In genomic region chr18:61859118-61859517, GRCh38 we compare ENCODE assay signal across 35 cellular contexts.
"Had no signal": no experiment of that assay in that cellular context is flagged by ENCODE, and none has a peak within 500 bp of the region (broad histone marks: within the 10 kb centered on the region; RNA-seq: fewer than 3 reads in every experiment).

No MANE protein-coding gene starts in this region.

- H3K27me3 ChIP-seq: adrenal gland, body of pancreas, colonic mucosa, esophagus squamous epithelium had no signal

- H3K27ac Mint-ChIP-seq: activated B cell treated with CpG ODN at 0.5 μM for 24 hours; activated CD8-positive, alpha-beta T cell treated with anti-CD3 and anti-CD28 coated beads for 36 hours; activated naive CD4-positive, alpha-beta T cell treated with anti-CD3 and anti-CD28 coated beads for 36 hours; activated naive CD4-positive, alpha-beta T cell treated with anti-CD3 and anti-CD28 coated beads, Interleukin-2, amount 50 U/mL, for 24 hours; activated naive CD8-positive, alpha-beta T cell treated with anti-CD3 and anti-CD28 coated beads for 36 hours; activated naive CD8-positive, alpha-beta T cell treated with anti-CD3 and anti-CD28 coated beads, Interleukin-2, amount 50 U/mL, for 24 hours; activated T-helper 1 cell treated with anti-CD3 and anti-CD28 coated beads, Interleukin-12 subunit alpha, Interleukin-12 subunit beta, Interleukin-2, Interleukin-4 antibody, amounts not matched to agents 30 ng/mL and 10 ng/mL and 1 ng/mL, durations not matched to agents 14 hours and 24 hours and 36 hours; activated T-helper 2 cell treated with anti-CD3 and anti-CD28 coated beads, Interferon-gamma antibody, Interleukin-2, Interleukin-4, amounts not matched to agents 10 μg/mL and 5 μg/mL and 100 μg/mL, durations not matched to agents 14 hours and 24 hours and 36 hours; T-helper 17 cell; T-helper 2 cell treated with Interferon-gamma antibody and Interleukin-4, amounts not matched to agents 5 μg/mL and 100 μg/mL, for 36 hours had no signal

- H3K4me3 ChIP-seq: adrenal gland, body of pancreas, colonic mucosa, esophagus squamous epithelium had no signal

- H3K4me1 ChIP-seq: colonic mucosa had no signal

- H3K9me3 Mint-ChIP-seq: activated B cell treated with CpG ODN at 0.5 μM for 24 hours; activated CD8-positive, alpha-beta T cell treated with anti-CD3 and anti-CD28 coated beads for 36 hours; activated naive CD4-positive, alpha-beta T cell treated with anti-CD3 and anti-CD28 coated beads for 36 hours; activated naive CD4-positive, alpha-beta T cell treated with anti-CD3 and anti-CD28 coated beads, Interleukin-2, amount 50 U/mL, for 24 hours; activated naive CD8-positive, alpha-beta T cell treated with anti-CD3 and anti-CD28 coated beads for 36 hours; activated naive CD8-positive, alpha-beta T cell treated with anti-CD3 and anti-CD28 coated beads, Interleukin-2, amount 50 U/mL, for 24 hours; activated T-helper 1 cell treated with anti-CD3 and anti-CD28 coated beads, Interleukin-12 subunit alpha, Interleukin-12 subunit beta, Interleukin-2, Interleukin-4 antibody, amounts not matched to agents 30 ng/mL and 10 ng/mL and 1 ng/mL, durations not matched to agents 14 hours and 24 hours and 36 hours; activated T-helper 2 cell treated with anti-CD3 and anti-CD28 coated beads, Interferon-gamma antibody, Interleukin-2, Interleukin-4, amounts not matched to agents 10 μg/mL and 5 μg/mL and 100 μg/mL, durations not matched to agents 14 hours and 24 hours and 36 hours; T-helper 2 cell treated with Interferon-gamma antibody and Interleukin-4, amounts not matched to agents 5 μg/mL and 100 μg/mL, for 36 hours had no signal

- H3K9me3 ChIP-seq: adrenal gland, body of pancreas, colonic mucosa, esophagus squamous epithelium had no signal

- FAIRE-seq: endometrium, endothelial cell of umbilical vein, frontal cortex had no signal

- ATAC-seq: activated CD4-positive, CD25-positive, alpha-beta regulatory T cell treated with anti-CD3 and anti-CD28 coated beads, Interleukin-2, amount 50 U/mL, for 24 hours; activated CD8-positive, alpha-beta T cell treated with anti-CD3 and anti-CD28 coated beads for 36 hours; activated naive CD8-positive, alpha-beta T cell treated with anti-CD3 and anti-CD28 coated beads, Interleukin-2, amount 50 U/mL, for 24 hours; body of pancreas; T-helper 17 cell had no signal

- H3K4me3 Mint-ChIP-seq: activated B cell treated with CpG ODN at 0.5 μM for 24 hours; activated CD8-positive, alpha-beta T cell treated with anti-CD3 and anti-CD28 coated beads for 36 hours; activated naive CD4-positive, alpha-beta T cell treated with anti-CD3 and anti-CD28 coated beads for 36 hours; activated naive CD4-positive, alpha-beta T cell treated with anti-CD3 and anti-CD28 coated beads, Interleukin-2, amount 50 U/mL, for 24 hours; activated naive CD8-positive, alpha-beta T cell treated with anti-CD3 and anti-CD28 coated beads for 36 hours; activated naive CD8-positive, alpha-beta T cell treated with anti-CD3 and anti-CD28 coated beads, Interleukin-2, amount 50 U/mL, for 24 hours; activated T-helper 1 cell treated with anti-CD3 and anti-CD28 coated beads, Interleukin-12 subunit alpha, Interleukin-12 subunit beta, Interleukin-2, Interleukin-4 antibody, amounts not matched to agents 30 ng/mL and 10 ng/mL and 1 ng/mL, durations not matched to agents 14 hours and 24 hours and 36 hours; T-helper 2 cell treated with Interferon-gamma antibody and Interleukin-4, amounts not matched to agents 5 μg/mL and 100 μg/mL, for 36 hours had no signal

- H3K36me3 Mint-ChIP-seq: activated naive CD4-positive, alpha-beta T cell treated with anti-CD3 and anti-CD28 coated beads, Interleukin-2, amount 50 U/mL, for 24 hours; activated naive CD8-positive, alpha-beta T cell treated with anti-CD3 and anti-CD28 coated beads for 36 hours had no signal

- DNase-seq: activated B cell treated with CpG ODN at 0.5 μM for 24 hours; activated CD4-positive, alpha-beta T cell treated with anti-CD3 and anti-CD28 coated beads for 48 hours; activated CD4-positive, alpha-beta T cell treated with anti-CD3 and anti-CD28 coated beads, Interleukin-2, amount 50 U/mL, for 1 hour; activated CD4-positive, alpha-beta T cell treated with anti-CD3 and anti-CD28 coated beads, Interleukin-2, amount 50 U/mL, for 48 hours; activated CD8-positive, alpha-beta memory T cell treated with anti-CD3 and anti-CD28 coated beads for 24 hours; activated CD8-positive, alpha-beta T cell treated with anti-CD3 and anti-CD28 coated beads for 36 hours; activated effector memory CD4-positive, alpha-beta T cell treated with anti-CD3 and anti-CD28 coated beads, Interleukin-2, amount 50 U/mL, for 16 hours; activated naive CD4-positive, alpha-beta T cell treated with anti-CD3 and anti-CD28 coated beads for 36 hours; activated naive CD8-positive, alpha-beta T cell treated with anti-CD3 and anti-CD28 coated beads for 36 hours; activated naive CD8-positive, alpha-beta T cell treated with anti-CD3 and anti-CD28 coated beads, Interleukin-2, amount 50 U/mL, for 24 hours; activated T-cell treated with anti-CD3 and anti-CD28 coated beads, Interleukin-2, amount 50 U/mL, for 1 hour; activated T-cell treated with anti-CD3 and anti-CD28 coated beads, Interleukin-2, amount 50 U/mL, for 48 hours; adrenal gland; amygdala; aorta; body of pancreas; central memory CD4-positive, alpha-beta T cell; cerebellar nuclear complex; colonic mucosa; effector CD8-positive, alpha-beta T cell; esophagus squamous epithelium; foreskin fibroblast; head of caudate nucleus; T-helper 17 cell; T1000; WERI-Rb-1 had no signal

- H3K27me3 Mint-ChIP-seq: activated B cell treated with CpG ODN at 0.5 μM for 24 hours; activated naive CD8-positive, alpha-beta T cell treated with anti-CD3 and anti-CD28 coated beads for 36 hours; activated naive CD8-positive, alpha-beta T cell treated with anti-CD3 and anti-CD28 coated beads, Interleukin-2, amount 50 U/mL, for 24 hours had no signal

- H3K27ac ChIP-seq: adrenal gland, body of pancreas, colonic mucosa, epithelial cell of prostate, esophagus squamous epithelium, WERI-Rb-1 had no signal

- H3K36me3 ChIP-seq: adrenal gland, colonic mucosa, WERI-Rb-1 had no signal

- H3K4me1 Mint-ChIP-seq: activated B cell treated with CpG ODN at 0.5 μM for 24 hours; activated naive CD4-positive, alpha-beta T cell treated with anti-CD3 and anti-CD28 coated beads, Interleukin-2, amount 50 U/mL, for 24 hours; activated naive CD8-positive, alpha-beta T cell treated with anti-CD3 and anti-CD28 coated beads for 36 hours; activated naive CD8-positive, alpha-beta T cell treated with anti-CD3 and anti-CD28 coated beads, Interleukin-2, amount 50 U/mL, for 24 hours had no signal
